ENCODE assay signal across 34 cellular contexts in the genomic region with DNA sequence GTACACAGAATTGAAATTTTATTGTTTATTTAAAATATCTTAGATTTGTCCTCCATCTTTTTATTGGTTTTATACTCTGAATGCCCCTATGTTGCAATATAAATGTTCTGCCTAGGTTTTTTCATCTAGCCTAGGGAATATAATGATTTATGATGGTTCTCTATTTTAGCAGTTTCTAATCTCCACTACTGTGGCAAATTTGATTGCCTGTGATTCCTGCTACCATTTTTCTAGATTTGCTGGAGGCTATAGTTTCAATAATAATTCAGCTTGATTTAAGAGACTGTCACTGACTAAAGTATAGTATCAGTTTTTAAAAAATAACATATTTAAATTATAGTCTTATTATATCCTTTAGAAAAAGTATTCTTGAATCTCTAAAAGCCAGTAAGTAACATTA.
"Had no signal": no experiment of that assay in that cellular context is flagged by ENCODE, and none has a peak within 500 bp of the region (broad histone marks: within the 10 kb centered on the region; RNA-seq: fewer than 3 reads in every experiment).

No MANE protein-coding gene starts in this region.

- DNase-seq: activated B cell treated with CpG ODN at 0.5 μM for 24 hours; activated CD4-positive, alpha-beta memory T cell treated with anti-CD3 and anti-CD28 coated beads for 36 hours; activated CD4-positive, alpha-beta T cell treated with anti-CD3 and anti-CD28 coated beads for 4 hours; activated CD4-positive, alpha-beta T cell treated with anti-CD3 and anti-CD28 coated beads, Interleukin-2, amount 50 U/mL, for 1 hour; activated CD4-positive, CD25-positive, alpha-beta regulatory T cell treated with anti-CD3 and anti-CD28 coated beads, Interleukin-2, amount 50 U/mL, for 72 hours; activated CD8-positive, alpha-beta memory T cell treated with anti-CD3 and anti-CD28 coated beads, Interleukin-2, amount 50 U/mL, for 48 hours; activated effector memory CD4-positive, alpha-beta T cell treated with Interleukin-2 at 50 U/mL for 16 hours; activated naive CD4-positive, alpha-beta T cell treated with anti-CD3 and anti-CD28 coated beads, Interleukin-2, amount 10 ng/mL, durations not matched to agents 7 days and 5 days; activated naive CD8-positive, alpha-beta T cell treated with anti-CD3 and anti-CD28 coated beads, Interleukin-2, amount 50 U/mL, for 24 hours; activated T-cell treated with anti-CD3 and anti-CD28 coated beads, Interleukin-2, amount 50 U/mL, for 48 hours; anterior cingulate cortex; caudate nucleus; colonic mucosa; NCI-H1048; NCI-H1105 treated with DMSO at 0.1 percent for 48 hours; NCI-H1436; NCI-H1694; NCI-H1930; NCI-H2081 treated with DMSO at 0.1 percent for 48 hours; NCI-H345; NCI-H526; NCI-H748 treated with DMSO at 0.1 percent for 48 hours; NK-92 treated with Interleukin-12 subunit alpha and Interleukin-12 subunit beta, amount 100 ng/mL, for 24 hours; OCI-M1; SHP77; SJCRH30; SW 1271; T-helper 1 cell; T-helper 2 cell; T-helper 9 cell had no signal

- H3K27ac Mint-ChIP-seq: activated B cell treated with CpG ODN at 0.5 μM for 24 hours; activated CD4-positive, alpha-beta memory T cell treated with anti-CD3 and anti-CD28 coated beads for 36 hours; activated naive CD4-positive, alpha-beta T cell treated with anti-CD3 and anti-CD28 coated beads, Interleukin-2, amount 10 ng/mL, durations not matched to agents 7 days and 5 days; activated naive CD8-positive, alpha-beta T cell; activated naive CD8-positive, alpha-beta T cell treated with anti-CD3 and anti-CD28 coated beads, Interleukin-2, amount 50 U/mL, for 24 hours; brain had no signal

- ATAC-seq: activated naive CD8-positive, alpha-beta T cell treated with anti-CD3 and anti-CD28 coated beads, Interleukin-2, amount 50 U/mL, for 24 hours had no signal

- H3K27me3 ChIP-seq: colonic mucosa, SJCRH30 had no signal

- H3K27ac ChIP-seq: colonic mucosa, SJCRH30, VCaP had no signal

- H3K4me3 ChIP-seq: colonic mucosa, SJCRH30 had no signal

- FAIRE-seq: bronchial epithelial cell had no signal

- H3K9me3 Mint-ChIP-seq: activated B cell treated with CpG ODN at 0.5 μM for 24 hours had no signal

- H3K4me3 Mint-ChIP-seq: activated B cell treated with CpG ODN at 0.5 μM for 24 hours; activated CD4-positive, alpha-beta memory T cell treated with anti-CD3 and anti-CD28 coated beads for 36 hours; activated naive CD4-positive, alpha-beta T cell treated with anti-CD3 and anti-CD28 coated beads, Interleukin-2, amount 10 ng/mL, durations not matched to agents 7 days and 5 days; activated naive CD8-positive, alpha-beta T cell; activated naive CD8-positive, alpha-beta T cell treated with anti-CD3 and anti-CD28 coated beads, Interleukin-2, amount 50 U/mL, for 24 hours; brain had no signal

- H3K27me3 Mint-ChIP-seq: activated B cell treated with CpG ODN at 0.5 μM for 24 hours; activated CD4-positive, alpha-beta memory T cell treated with anti-CD3 and anti-CD28 coated beads for 36 hours; activated naive CD4-positive, alpha-beta T cell treated with anti-CD3 and anti-CD28 coated beads, Interleukin-2, amount 10 ng/mL, durations not matched to agents 7 days and 5 days; activated naive CD8-positive, alpha-beta T cell; activated naive CD8-positive, alpha-beta T cell treated with anti-CD3 and anti-CD28 coated beads, Interleukin-2, amount 50 U/mL, for 24 hours; brain had no signal

- H3K4me1 ChIP-seq: colonic mucosa, SJCRH30 had no signal

- H3K36me3 ChIP-seq: colonic mucosa had no signal

- H3K9me3 ChIP-seq: colonic mucosa, SJCRH30 had no signal

- H3K4me1 Mint-ChIP-seq: activated B cell treated with CpG ODN at 0.5 μM for 24 hours had no signal
